25 cellular contexts compared by ENCODE assay signal in the genomic region with DNA sequence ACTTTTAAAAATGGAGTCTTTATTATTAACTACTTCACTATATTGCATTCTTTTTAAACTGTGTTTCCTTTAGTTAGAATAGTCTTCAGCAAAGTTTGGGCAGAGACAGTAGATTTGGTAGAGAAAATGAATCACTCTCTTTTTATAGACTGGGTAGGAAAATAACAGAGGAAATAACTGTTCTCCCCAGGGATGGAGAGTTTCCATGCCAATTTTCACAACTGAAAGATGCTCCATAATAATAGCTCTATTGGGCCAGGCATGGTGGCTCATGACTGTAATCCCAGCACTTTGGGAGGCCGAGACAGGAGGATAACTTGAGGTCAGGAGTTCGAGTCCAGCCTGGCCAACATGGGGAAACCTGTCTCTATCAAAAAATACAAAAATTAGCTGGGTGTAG. TPM values are rescaled to one million over a fixed set of nuclear protein-coding genes. Genes with fewer than 3 reads are reported as not detected.
A peak's percentile ranks its signal among the peaks of the same experiment; 100 is the strongest.
DNase-seq lines count a peak whose midpoint lies in the region; ATAC-seq and TF ChIP-seq lines count a peak whose summit lies in the region.
"Had no signal": no experiment of that assay in that cellular context is flagged by ENCODE, and none has a peak within 500 bp of the region (broad histone marks: within the 10 kb centered on the region; RNA-seq: fewer than 3 reads in every experiment).

No MANE protein-coding gene starts in this region.

- no peaks in the 10 kb centered on the region for H3K9me3 Mint-ChIP-seq in mesothelial cell of epicardium
- H3K9me3 Mint-ChIP-seq: dendritic cell treated with granulocyte-macrophage colony-stimulating factor and Interleukin-4, amounts not matched to agents 40 ng/mL and 50 ng/mL, for 4 days had no signal

- no peak overlapping the region for H3K4me3 Mint-ChIP-seq in mesothelial cell of epicardium
- H3K4me3 Mint-ChIP-seq: activated CD8-positive, alpha-beta T cell treated with anti-CD3 and anti-CD28 coated beads, Interleukin-2, amount 10 ng/mL, durations not matched to agents 7 days and 5 days; dendritic cell treated with granulocyte-macrophage colony-stimulating factor and Interleukin-4, amounts not matched to agents 40 ng/mL and 50 ng/mL, for 4 days; naive thymus-derived CD4-positive, alpha-beta T cell had no signal

- no peak overlapping the region for H3K27ac Mint-ChIP-seq in mesothelial cell of epicardium
- H3K27ac Mint-ChIP-seq: activated CD8-positive, alpha-beta T cell treated with anti-CD3 and anti-CD28 coated beads, Interleukin-2, amount 10 ng/mL, durations not matched to agents 7 days and 5 days; dendritic cell treated with granulocyte-macrophage colony-stimulating factor and Interleukin-4, amounts not matched to agents 40 ng/mL and 50 ng/mL, for 4 days; naive thymus-derived CD4-positive, alpha-beta T cell had no signal

- no peaks in the 10 kb centered on the region for H3K36me3 ChIP-seq in tibial artery
- H3K36me3 ChIP-seq: adrenal gland had no signal

- H3K4me3 ChIP-seq in cardiac fibroblast (replicated peaks in 1 of 2; ENCODE audit: low read depth in 2 of 2, low read length in 2 of 2) (no peak overlapping the region), tibial artery (no peak overlapping the region)
- H3K4me3 ChIP-seq: adrenal gland, GM12878 had no signal

- H3K27me3 ChIP-seq in tibial artery = no peaks in the 10 kb centered on the region
- H3K27me3 ChIP-seq: adrenal gland had no signal

- H3K27me3 Mint-ChIP-seq in mesothelial cell of epicardium (ENCODE audit: low read depth) = no peaks in the 10 kb centered on the region
- H3K27me3 Mint-ChIP-seq: dendritic cell treated with granulocyte-macrophage colony-stimulating factor and Interleukin-4, amounts not matched to agents 40 ng/mL and 50 ng/mL, for 4 days; naive thymus-derived CD4-positive, alpha-beta T cell had no signal

- intact Hi-C loops in left ventricle myocardium superior (cut with micrococcal nuclease) = no loop called here
- intact Hi-C loops in tibial artery (cut with DNase I; ENCODE audit: low total_unique reads) = no loop called here

- no peaks in the 10 kb centered on the region for H3K36me3 Mint-ChIP-seq in mesothelial cell of epicardium

- ATAC-seq in left ventricle myocardium superior (peak; percentile 56), HG02763 (IDR thresholded peaks at IDR 0.05; ENCODE audit: unreplicated experiment) (no peak)
- ATAC-seq: activated CD8-positive, alpha-beta T cell treated with anti-CD3 and anti-CD28 coated beads, Interleukin-2, amount 10 ng/mL, durations not matched to agents 7 days and 5 days; GM12878; naive thymus-derived CD4-positive, alpha-beta T cell had no signal

- peak overlapping the region; percentile 17 to 41 for H3K27ac ChIP-seq in tibial artery
- H3K27ac ChIP-seq: adrenal gland had no signal

- H3K4me1 Mint-ChIP-seq in mesothelial cell of epicardium = peaks cover 15% of the 10 kb centered on the region

- TF ChIP-seq CTCF in cardiac fibroblast (IDR thresholded peaks at IDR 0.05; ENCODE audit: low read depth, low read length) = no peak
- TF ChIP-seq CTCF in tibial artery (IDR thresholded peaks at IDR 0.05) = no peak
- no peak for TF ChIP-seq CTCF in mesothelial cell of epicardium (IDR thresholded peaks at IDR 0.05; ENCODE audit: unreplicated experiment)

- H3K4me1 ChIP-seq in tibial artery = peaks cover 0 to 23% (median 2%) of the 10 kb centered on the region in 4 donors
- H3K4me1 ChIP-seq: adrenal gland had no signal

- DNase-seq in GM03348 (ENCODE audit: low spot score) (peak; percentile 33), cardiac fibroblast (ENCODE audit: low read depth in 2 of 2) (peak; percentile 89 to 91), left ventricle myocardium superior (no peak), tibial artery (no peak), mesothelial cell of epicardium (ENCODE audit: low spot score in 2 of 2, unreplicated experiment in 2 of 2) (no peak), ecto neural progenitor cell (ENCODE audit: low spot score) (no peak)
- DNase-seq: activated CD4-positive, alpha-beta T cell treated with anti-CD3 and anti-CD28 coated beads for 1 hour; activated CD8-positive, alpha-beta T cell treated with anti-CD3 and anti-CD28 coated beads, Interleukin-2, amount 10 ng/mL, durations not matched to agents 7 days and 5 days; activated gamma-delta T cell treated with Interleukin-2 at 50 U/mL for 16 hours; adrenal gland; DMS53; GF-D8; Karpas-422; naive thymus-derived CD4-positive, alpha-beta T cell; NCI-H187; NCI-H345; NCI-H774; occipital lobe; OCI-M1; SHP77 had no signal

- H3K9me3 ChIP-seq in tibial artery = no peaks in the 10 kb centered on the region
- H3K9me3 ChIP-seq: adrenal gland had no signal

RNA-seq across cellular contexts. Expression of gene HSD17B13, which starts 13.1 kb away (rescaled TPM):
- 0.15 TPM for total RNA-seq in left ventricle myocardium superior
- 0.16 to 0.20 TPM (median 0.18 TPM) in 3 replicates for total RNA-seq in mesothelial cell of epicardium
- total RNA-seq: bronchial epithelial cell, endothelial cell of umbilical vein had no signal

Comparison
In these comparisons a context has a peak if more than half of its experiments do, and no peak if none do; other contexts are left out.
1. DNase-seq: peak in GM03348 (single experiment) and cardiac fibroblast (2 of 2); none in left ventricle myocardium superior (single experiment), tibial artery (0 of 2), mesothelial cell of epicardium (0 of 2) and ecto neural progenitor cell (single experiment).